ENCODE assay signal across 12 cellular contexts in the genomic region with DNA sequence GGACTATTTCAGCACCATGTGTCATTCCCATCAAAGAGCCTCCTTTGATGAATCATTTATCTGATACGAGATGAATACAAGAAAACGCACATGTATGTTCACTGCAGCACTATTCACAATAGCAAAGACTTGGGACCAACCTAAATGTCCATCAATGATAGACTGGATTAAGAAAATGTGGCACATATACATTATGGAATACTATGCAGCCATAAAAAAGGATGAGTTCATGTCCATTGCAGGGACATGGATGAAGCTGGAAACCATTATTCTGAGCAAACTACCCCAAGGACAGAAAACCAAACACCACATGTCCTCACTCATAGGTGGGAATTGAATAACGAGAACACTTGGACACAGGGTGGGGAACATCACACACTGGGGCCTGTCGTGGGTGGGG. TPM values are rescaled to one million over a fixed set of nuclear protein-coding genes. Genes with fewer than 3 reads are reported as not detected.
"Had no signal": no experiment of that assay in that cellular context is flagged by ENCODE, and none has a peak within 500 bp of the region (broad histone marks: within the 10 kb centered on the region; RNA-seq: fewer than 3 reads in every experiment).

No MANE protein-coding gene starts in this region.

RNA-seq across cellular contexts. Expression of a gene that starts 27.7 kb away (rescaled TPM):
- total RNA-seq: left lobe of liver; left ventricle myocardium superior; lung microvascular endothelial cell; mammary epithelial cell; mononuclear cell; myocyte; naive thymus-derived CD4-positive, alpha-beta T cell had no signal
- polyA plus RNA-seq: immature natural killer cell; liver; naive thymus-derived CD4-positive, alpha-beta T cell had no signal

RNA-seq across cellular contexts. Expression of a gene that starts 49.8 kb away (rescaled TPM):
- total RNA-seq: left cardiac atrium; left ventricle myocardium inferior; left ventricle myocardium superior; lung microvascular endothelial cell; mesenteric fat pad; mononuclear cell; myocyte; naive thymus-derived CD4-positive, alpha-beta T cell had no signal
- polyA plus RNA-seq: immature natural killer cell; naive thymus-derived CD4-positive, alpha-beta T cell had no signal
